Comparison of ENCODE assay signal across 10 cellular contexts in genomic region chr20:5535211-5535756, GRCh38.
A peak's percentile ranks its signal among the peaks of the same experiment; 100 is the strongest.
DNase-seq lines count a peak whose midpoint lies in the region; ATAC-seq and TF ChIP-seq lines count a peak whose summit lies in the region.
"Had no signal": no experiment of that assay in that cellular context is flagged by ENCODE, and none has a peak within 500 bp of the region (broad histone marks: within the 10 kb centered on the region; RNA-seq: fewer than 3 reads in every experiment).

No MANE protein-coding gene starts in this region.

- no peak for TF ChIP-seq CTCF in fibroblast of mammary gland (conservative IDR thresholded peaks at IDR 0.05; ENCODE audit: control insufficient read depth, insufficient read depth, low read depth, low read length)

- no peak overlapping the region for H4K8ac ChIP-seq in mesendoderm (ENCODE audit: low read depth, low read length)

- H3K56ac ChIP-seq in mesendoderm (ENCODE audit: low read length) = no peak overlapping the region

- H3K4me1 ChIP-seq in mesendoderm (ENCODE audit: control insufficient read depth, low read depth, low read length) = no peaks in the 10 kb centered on the region

- no peak overlapping the region for H3K4ac ChIP-seq in mesendoderm (ENCODE audit: low read depth, low read length)

- no peak overlapping the region for H2BK120ac ChIP-seq in mesendoderm (ENCODE audit: low read depth, low read length)

- no CpG with 5 or more reads among the region's 7 CpGs for WGBS in mesendoderm (ENCODE audit: extremely low coverage, insufficient coverage, low lambda C conversion rate)

- H2BK15ac ChIP-seq in mesendoderm (replicated peaks; ENCODE audit: low read depth) = no peak overlapping the region

- no peak overlapping the region for H2BK5ac ChIP-seq in mesendoderm (ENCODE audit: low read length)

- H3K9ac ChIP-seq in mesendoderm (ENCODE audit: low read length) = no peak overlapping the region

- no peaks in the 10 kb centered on the region for H3K79me1 ChIP-seq in mesendoderm (ENCODE audit: low read length)

- H4K5ac ChIP-seq in mesendoderm (ENCODE audit: low read length) = no peak overlapping the region

- H3K36me3 ChIP-seq in mesendoderm (ENCODE audit: control insufficient read depth, insufficient read depth, low read length) = no peaks in the 10 kb centered on the region
- H3K36me3 ChIP-seq: colonic mucosa had no signal

- H3K18ac ChIP-seq in mesendoderm (ENCODE audit: low read length) = no peak overlapping the region

- no peak overlapping the region for H3K4me2 ChIP-seq in mesendoderm (ENCODE audit: low read length)

- no peak for ATAC-seq in HG03565 (IDR thresholded peaks at IDR 0.05; ENCODE audit: unreplicated experiment)

- H3K27ac ChIP-seq in mesendoderm (ENCODE audit: low read depth, low read length) = no peak overlapping the region
- H3K27ac ChIP-seq: colonic mucosa had no signal

- H3K27me3 ChIP-seq in mesendoderm (ENCODE audit: insufficient read depth, low read length, poor library complexity) = no peaks in the 10 kb centered on the region
- H3K27me3 ChIP-seq: colonic mucosa had no signal

- H2AK5ac ChIP-seq in mesendoderm (ENCODE audit: low read length) = no peak overlapping the region

- no peak overlapping the region for H3K23ac ChIP-seq in mesendoderm (ENCODE audit: low read length)

- H3K4me3 ChIP-seq in fibroblast of mammary gland (ENCODE audit: control insufficient read depth, low read depth, low read length) = no peak overlapping the region
- H3K4me3 ChIP-seq in mesendoderm (ENCODE audit: low read length) = no peak overlapping the region
- H3K4me3 ChIP-seq: colonic mucosa had no signal

- peak; percentile 77 for DNase-seq in GM03348 (ENCODE audit: low spot score)
- DNase-seq in RPMI7951 (ENCODE audit: low read depth) = peak; percentile 17
- peak; percentile 97 for DNase-seq in fibroblast of mammary gland (ENCODE audit: low read depth)
- peak; percentile 57 for DNase-seq in pons (ENCODE audit: low spot score)
- DNase-seq in activated naive CD4-positive, alpha-beta T cell (lab: John Stamatoyannopoulos, UW) = no peak
- DNase-seq in mesendoderm = no peak
- DNase-seq in mucosa of gallbladder (ENCODE audit: low spot score) = no peak
- DNase-seq: colonic mucosa, NCI-H1105 had no signal

- H3K79me2 ChIP-seq in mesendoderm (ENCODE audit: control insufficient read depth, insufficient read depth, low read length) = no peaks in the 10 kb centered on the region

Comparison
In these comparisons a context has a peak if more than half of its experiments do, and no peak if none do; other contexts are left out.
1. DNase-seq: peak in GM03348 (single experiment), RPMI7951 (single experiment), fibroblast of mammary gland (single experiment) and pons (single experiment); none in activated naive CD4-positive, alpha-beta T cell (0 of 4), mesendoderm (single experiment) and mucosa of gallbladder (single experiment).